21 cellular contexts compared by ENCODE assay signal in genomic region chr13:36082806-36083205, GRCh38. TPM values are rescaled to one million over a fixed set of nuclear protein-coding genes. Genes with fewer than 3 reads are reported as not detected.
"Had no signal": no experiment of that assay in that cellular context is flagged by ENCODE, and none has a peak within 500 bp of the region (broad histone marks: within the 10 kb centered on the region; RNA-seq: fewer than 3 reads in every experiment).

No MANE protein-coding gene starts in this region.

- H3K36me3 ChIP-seq: esophagus squamous epithelium, left lung, lower lobe of right lung had no signal

- H3K4me3 Mint-ChIP-seq: mesothelial cell of epicardium, naive B cell had no signal

- ATAC-seq: esophagus mucosa, foreskin keratinocyte, heart right ventricle, left cardiac atrium, left lung, left ventricle myocardium superior, lower lobe of right lung, mucosa of descending colon had no signal

- H3K4me3 ChIP-seq: coronary artery, dorsolateral prefrontal cortex, esophagus squamous epithelium, heart right ventricle, left lung, lower lobe of right lung, mucosa of descending colon had no signal

- H3K27me3 Mint-ChIP-seq: naive B cell had no signal

- H3K36me3 Mint-ChIP-seq: naive B cell had no signal

- DNase-seq: dermis blood vessel endothelial cell; dorsolateral prefrontal cortex; effector CD4-positive, alpha-beta T cell; effector memory CD4-positive, alpha-beta T cell; erythroblast; esophagus squamous epithelium; foreskin keratinocyte; glutamatergic neuron; heart right ventricle; hippocampal formation; left cardiac atrium; left lung; left ventricle myocardium superior; lower lobe of right lung; mesenchymal stem cell; mucosa of descending colon; naive B cell had no signal

- H3K27me3 ChIP-seq: dorsolateral prefrontal cortex, esophagus squamous epithelium, foreskin keratinocyte, heart right ventricle, left lung had no signal

- H3K27ac Mint-ChIP-seq: mesothelial cell of epicardium, naive B cell had no signal

- H3K27ac ChIP-seq: coronary artery, dorsolateral prefrontal cortex, epithelial cell of prostate, esophagus squamous epithelium, foreskin keratinocyte, heart right ventricle, left lung, lower lobe of right lung had no signal

- H3K9me3 ChIP-seq: esophagus squamous epithelium, heart right ventricle, left lung, lower lobe of right lung, mucosa of descending colon had no signal

- H3K4me1 ChIP-seq: esophagus squamous epithelium, foreskin keratinocyte, left lung, lower lobe of right lung had no signal

- H3K4me1 Mint-ChIP-seq: naive B cell had no signal

RNA-seq across cellular contexts. Expression of gene DCLK1, which starts 48.4 kb away (rescaled TPM):
- polyA plus RNA-seq: foreskin keratinocyte had no signal
